In genomic region chr19:29941828-29942403, GRCh38 we compare ENCODE assay signal across 8 cellular contexts. TPM values are rescaled to one million over a fixed set of nuclear protein-coding genes. Genes with fewer than 3 reads are reported as not detected.
DNase-seq lines count a peak whose midpoint lies in the region; ATAC-seq and TF ChIP-seq lines count a peak whose summit lies in the region.

Gene URI1, plus strand, starts transcription at chr19:29942239. Its CDS starts 309 bp downstream, at chr19:29942548.

- peak within 1 kb of the TSS; percentile 94 for H4K8ac ChIP-seq in trophoblast cell (ENCODE audit: low read depth, low read length)

- ATAC-seq in HG02610 (IDR thresholded peaks at IDR 0.05; ENCODE audit: unreplicated experiment) (peak; percentile 84), Right ventricle myocardium superior (ENCODE audit: poor library complexity) (peak; percentile 99)

- peak within 1 kb of the TSS; percentile 98 for H3K4me3 Mint-ChIP-seq in activated naive CD8-positive, alpha-beta T cell treated with anti-CD3 and anti-CD28 coated beads for 36 hours

- H3K4ac ChIP-seq in trophoblast cell (ENCODE audit: low read depth, low read length): peak within 1 kb of the TSS; percentile 51

- H3K36me3 Mint-ChIP-seq in activated naive CD8-positive, alpha-beta T cell treated with anti-CD3 and anti-CD28 coated beads for 36 hours: peaks cover 23% of the 10 kb centered on the region

- H3K79me2 ChIP-seq in SU-DHL-6 (ENCODE audit: insufficient read depth, low read length) (peaks cover 44% of the 10 kb centered on the region), trophoblast cell (ENCODE audit: control insufficient read depth, insufficient read depth, low read length, poor library complexity) (peaks cover 8% of the 10 kb centered on the region)

- peak within 1 kb of the TSS; percentile 2 for H2AK5ac ChIP-seq in trophoblast cell (ENCODE audit: low read length)

- H3K27ac ChIP-seq in SU-DHL-6 (ENCODE audit: low read depth, low read length): peak within 1 kb of the TSS; percentile 39
- H3K27ac ChIP-seq in trophoblast cell (ENCODE audit: low read depth, low read length): peak within 1 kb of the TSS; percentile 56
- H3K27ac ChIP-seq in tibial artery: peak within 1 kb of the TSS; percentile 75

- H3K27me3 ChIP-seq in SU-DHL-6 (ENCODE audit: low read length) (no peaks in the 10 kb centered on the region), trophoblast cell (ENCODE audit: insufficient read depth, low read length) (no peaks in the 10 kb centered on the region), tibial artery (peaks cover 0 to 2% of the 10 kb centered on the region in 2 donors)

- H3K9me2 ChIP-seq in SU-DHL-6 (replicated peaks; ENCODE audit: insufficient read depth, low read length): no peaks in the 10 kb centered on the region

- H2AFZ ChIP-seq in SU-DHL-6 (ENCODE audit: low read depth, low read length, severe bottlenecking) (peak within 1 kb of the TSS; percentile 86), trophoblast cell (ENCODE audit: insufficient read depth, low read length, poor library complexity) (peak within 1 kb of the TSS; percentile 91)

- DNase-seq in GM10266 (ENCODE audit: extremely low spot score): peak; percentile 97
- peak; percentile 83 for DNase-seq in NCI-H1105 (lab: John Stamatoyannopoulos, UW)
- peak; percentile 96 for DNase-seq in activated naive CD8-positive, alpha-beta T cell treated with anti-CD3 and anti-CD28 coated beads for 36 hours
- peak; percentile 94 for DNase-seq in Right ventricle myocardium superior
- DNase-seq in trophoblast cell: peak; percentile 80 to 95
- peak; percentile 84 to 95 for DNase-seq in tibial artery

- H2BK120ac ChIP-seq in trophoblast cell (ENCODE audit: insufficient read depth, low read length, poor library complexity): no peak within 1 kb of the TSS

- H3K9me3 Mint-ChIP-seq in activated naive CD8-positive, alpha-beta T cell treated with anti-CD3 and anti-CD28 coated beads for 36 hours: peaks cover 4% of the 10 kb centered on the region

- no peaks in the 10 kb centered on the region for H4K20me1 ChIP-seq in SU-DHL-6 (ENCODE audit: low read depth, low read length)

- H3K4me1 Mint-ChIP-seq in activated naive CD8-positive, alpha-beta T cell treated with anti-CD3 and anti-CD28 coated beads for 36 hours: peaks cover 37% of the 10 kb centered on the region

- no CpG with 5 or more reads among the region's 59 CpGs for WGBS in trophoblast cell (ENCODE audit: extremely low coverage, insufficient coverage, insufficient read length)

- no peak for TF ChIP-seq CTCF in GM10266 (IDR thresholded peaks at IDR 0.05; ENCODE audit: control insufficient read depth, insufficient read depth, low read depth, missing control alignments)
- TF ChIP-seq CTCF in SU-DHL-6 (IDR thresholded peaks at IDR 0.05; ENCODE audit: insufficient read depth, low read length, poor library complexity, severe bottlenecking): no peak
- no peak for TF ChIP-seq CTCF in tibial artery (IDR thresholded peaks at IDR 0.05)

- H3K4me3 ChIP-seq in SU-DHL-6 (ENCODE audit: insufficient read depth, low read length, poor library complexity, severe bottlenecking) (peak within 1 kb of the TSS; percentile 97), trophoblast cell (ENCODE audit: low read depth, low read length) (peak within 1 kb of the TSS; percentile 97), tibial artery (peak within 1 kb of the TSS; percentile 72 to 81)

- H3K27me3 Mint-ChIP-seq in activated naive CD8-positive, alpha-beta T cell treated with anti-CD3 and anti-CD28 coated beads for 36 hours: no peaks in the 10 kb centered on the region

- peak within 1 kb of the TSS; percentile 96 for H3K18ac ChIP-seq in trophoblast cell (ENCODE audit: low read length)

- no peaks in the 10 kb centered on the region for H3K9me3 ChIP-seq in SU-DHL-6 (ENCODE audit: insufficient read depth, low read length)
- no peaks in the 10 kb centered on the region for H3K9me3 ChIP-seq in trophoblast cell (ENCODE audit: insufficient read depth, low read depth, low read length)
- H3K9me3 ChIP-seq in tibial artery: peaks cover 0 to 4% (median 0%) of the 10 kb centered on the region in 3 donors

- peaks cover 9% of the 10 kb centered on the region; the same call in 1 of the 2 replicates for H3F3A ChIP-seq in SU-DHL-6 (ENCODE audit: insufficient read depth)

- intact Hi-C loops in Right ventricle myocardium superior (cut with DNase I) (no loop called here), tibial artery (cut with DNase I; ENCODE audit: low total_unique reads) (loop anchor here (2.0 kb wide), 1 partner anchor 229 kb away; no protein-coding TSS in a partner anchor)

- no peak within 1 kb of the TSS for H3K23ac ChIP-seq in trophoblast cell (ENCODE audit: low read length)

- peak within 1 kb of the TSS; percentile 36 for H4K12ac ChIP-seq in trophoblast cell (ENCODE audit: low read depth, low read length)

- H3K9ac ChIP-seq in SU-DHL-6 (ENCODE audit: low read length) (peak within 1 kb of the TSS; percentile 85), trophoblast cell (ENCODE audit: low read length) (peak within 1 kb of the TSS; percentile 91)

- H2BK5ac ChIP-seq in trophoblast cell (ENCODE audit: low read depth, low read length, poor library complexity): peak within 1 kb of the TSS; percentile 36

- H3K4me1 ChIP-seq in trophoblast cell (ENCODE audit: control insufficient read depth in 1 of 2, insufficient read depth in 2 of 2, low read length in 2 of 2) (peaks cover 0 to 5% of the 10 kb centered on the region in 2 experiments), tibial artery (peaks cover 0 to 43% (median 17%) of the 10 kb centered on the region in 4 donors)

- H3K4me2 ChIP-seq in SU-DHL-6 (ENCODE audit: low read depth, low read length, poor library complexity, severe bottlenecking) (peak within 1 kb of the TSS; percentile 89), trophoblast cell (ENCODE audit: low read length) (peak within 1 kb of the TSS; percentile 82)

- H2BK12ac ChIP-seq in trophoblast cell (ENCODE audit: low read length): no peak within 1 kb of the TSS

- H3K79me1 ChIP-seq in trophoblast cell (ENCODE audit: low read length): peaks cover 6% of the 10 kb centered on the region

- peak within 1 kb of the TSS; percentile 92 for H3K14ac ChIP-seq in trophoblast cell (ENCODE audit: low read length)

- H4K91ac ChIP-seq in trophoblast cell (ENCODE audit: low read depth, low read length): peak within 1 kb of the TSS; percentile 90

- peak within 1 kb of the TSS; percentile 91 for H3K27ac Mint-ChIP-seq in activated naive CD8-positive, alpha-beta T cell treated with anti-CD3 and anti-CD28 coated beads for 36 hours

- H3K36me3 ChIP-seq in SU-DHL-6 (ENCODE audit: low read length) (no peaks in the 10 kb centered on the region; the same call in 1 of the 2 replicates), trophoblast cell (ENCODE audit: control insufficient read depth in 1 of 2, insufficient read depth in 2 of 2, low read length in 2 of 2) (no peaks in the 10 kb centered on the region), tibial artery (no peaks in the 10 kb centered on the region)

RNA-seq across cellular contexts. Expression of gene URI1, which starts in this region (rescaled TPM):
- 10 to 100 TPM; 69.7 to 75.4 TPM for total RNA-seq in activated naive CD8-positive, alpha-beta T cell treated with anti-CD3 and anti-CD28 coated beads for 36 hours
- 44.6 TPM for total RNA-seq in Right ventricle myocardium superior
- polyA plus RNA-seq in trophoblast cell (2013): 41.6 and 42.6 TPM in 2 replicates

Comparison
In these comparisons a context has a peak if more than half of its experiments do, and no peak if none do; other contexts are left out.
1. Peak in every context shown above with its lines: DNase-seq, ATAC-seq, H3K4me3 ChIP-seq and H3K27ac ChIP-seq.